ENCODE assay signal across 1 cellular context in genomic region chr4:16908377-16909021, GRCh38.
TF ChIP-seq lines count a peak whose summit lies in the region.

No MANE protein-coding gene starts in this region.

TF ChIP-seq in H1, 55 proteins besides CTCF, POLR2A, EP300 and RAD21:
- TF ChIP-seq POU5F1 (IDR thresholded peaks at IDR 0.05; ENCODE audit: low read depth, low read length) (peak; percentile 90), CHD1 (IDR thresholded peaks at IDR 0.05; ENCODE audit: low read depth, low read length) (no peak), PHF8 (conservative IDR thresholded peaks at IDR 0.05; ENCODE audit: low read depth, low read length) (no peak), KDM5A (IDR thresholded peaks at IDR 0.05; ENCODE audit: low read length) (no peak), HDAC2 (IDR thresholded peaks at IDR 0.05; ENCODE audit: borderline replicate concordance in 1 of 2, low read depth in 2 of 2, low read length in 2 of 2) (no peak), YY1 (IDR thresholded peaks at IDR 0.05; ENCODE audit: low read depth, low read length) (no peak), SRF (IDR thresholded peaks at IDR 0.05; ENCODE audit: low read depth, low read length) (no peak), POLR2AphosphoS5 (IDR thresholded peaks at IDR 0.05; ENCODE audit: low read depth, low read length) (no peak), KDM1A (IDR thresholded peaks at IDR 0.05; ENCODE audit: borderline replicate concordance, low read length) (peak; percentile 26; the same call in 1 of the 2 replicates), CHD2 (IDR thresholded peaks at IDR 0.05; ENCODE audit: low read length) (no peak), GABPA (IDR thresholded peaks at IDR 0.05; ENCODE audit: borderline replicate concordance, insufficient read depth, low read length) (no peak), CBX5 (IDR thresholded peaks at IDR 0.05; ENCODE audit: low read depth, low read length) (no peak), SIRT6 (IDR thresholded peaks at IDR 0.05; ENCODE audit: low read length) (no peak), SIN3A (conservative IDR thresholded peaks at IDR 0.05 in 1 of 2, IDR thresholded peaks at IDR 0.05 in 1 of 2; ENCODE audit: low read depth in 1 of 2, low read length in 2 of 2) (no peak), CEBPB (IDR thresholded peaks at IDR 0.05; ENCODE audit: low read depth, low read length) (no peak), NANOG (IDR thresholded peaks at IDR 0.05; ENCODE audit: insufficient read depth, low read depth, low read length, poor library complexity, severe bottlenecking) (peak; percentile 63), CREB1 (IDR thresholded peaks at IDR 0.05) (no peak), ASH2L (IDR thresholded peaks at IDR 0.05; ENCODE audit: low read length) (no peak), ZNF274 (IDR thresholded peaks at IDR 0.05; ENCODE audit: borderline replicate concordance, extremely low read depth, low read length) (no peak), EZH2 (IDR thresholded peaks at IDR 0.05; ENCODE audit: low read depth, low read length, severe bottlenecking) (no peak)
- TF ChIP-seq, protein P1, sequence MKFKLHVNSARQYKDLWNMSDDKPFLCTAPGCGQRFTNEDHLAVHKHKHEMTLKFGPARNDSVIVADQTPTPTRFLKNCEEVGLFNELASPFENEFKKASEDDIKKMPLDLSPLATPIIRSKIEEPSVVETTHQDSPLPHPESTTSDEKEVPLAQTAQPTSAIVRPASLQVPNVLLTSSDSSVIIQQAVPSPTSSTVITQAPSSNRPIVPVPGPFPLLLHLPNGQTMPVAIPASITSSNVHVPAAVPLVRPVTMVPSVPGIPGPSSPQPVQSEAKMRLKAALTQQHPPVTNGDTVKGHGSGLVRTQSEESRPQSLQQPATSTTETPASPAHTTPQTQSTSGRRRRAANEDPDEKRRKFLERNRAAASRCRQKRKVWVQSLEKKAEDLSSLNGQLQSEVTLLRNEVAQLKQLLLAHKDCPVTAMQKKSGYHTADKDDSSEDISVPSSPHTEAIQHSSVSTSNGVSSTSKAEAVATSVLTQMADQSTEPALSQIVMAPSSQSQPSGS (IDR thresholded peaks at IDR 0.05; ENCODE audit: low read length), result no peak
